In genomic region chr3:136336329-136337100, GRCh38 we compare ENCODE assay signal across 20 cellular contexts.
DNase-seq lines count a peak whose midpoint lies in the region; ATAC-seq and TF ChIP-seq lines count a peak whose summit lies in the region.
"Had no signal": no experiment of that assay in that cellular context is flagged by ENCODE, and none has a peak within 500 bp of the region (broad histone marks: within the 10 kb centered on the region; RNA-seq: fewer than 3 reads in every experiment).

No MANE protein-coding gene starts in this region.

- no peaks in the 10 kb centered on the region for H3K9me3 ChIP-seq in breast epithelium
- no peaks in the 10 kb centered on the region for H3K9me3 ChIP-seq in SK-N-SH
- no peaks in the 10 kb centered on the region for H3K9me3 ChIP-seq in fibroblast of lung (ENCODE audit: control insufficient read depth, insufficient read depth, low read depth, low read length)
- H3K9me3 ChIP-seq: A549, heart left ventricle had no signal

- no peaks in the 10 kb centered on the region for H3K9me3 Mint-ChIP-seq in MCF 10A (ENCODE audit: unreplicated experiment)
- H3K9me3 Mint-ChIP-seq in activated CD4-positive, alpha-beta T cell treated with anti-CD3 and anti-CD28 coated beads, Interleukin-2, amount 10 ng/mL, durations not matched to agents 24 days and 14 days: no peaks in the 10 kb centered on the region
- H3K9me3 Mint-ChIP-seq: type B pancreatic cell had no signal

- H3K4me1 Mint-ChIP-seq in MCF 10A (ENCODE audit: insufficient read depth, unreplicated experiment): no peaks in the 10 kb centered on the region
- peaks cover 3% of the 10 kb centered on the region for H3K4me1 Mint-ChIP-seq in activated CD4-positive, alpha-beta T cell treated with anti-CD3 and anti-CD28 coated beads, Interleukin-2, amount 10 ng/mL, durations not matched to agents 24 days and 14 days

- no peak overlapping the region for H3K27ac Mint-ChIP-seq in MCF 10A (ENCODE audit: low read depth, unreplicated experiment)
- H3K27ac Mint-ChIP-seq in activated CD4-positive, alpha-beta T cell treated with anti-CD3 and anti-CD28 coated beads, Interleukin-2, amount 10 ng/mL, durations not matched to agents 24 days and 14 days: no peak overlapping the region
- H3K27ac Mint-ChIP-seq: type B pancreatic cell had no signal

- H3K36me3 ChIP-seq in breast epithelium (no peaks in the 10 kb centered on the region), SK-N-SH (replicated peaks in 1 of 2; ENCODE audit: control insufficient read depth in 1 of 2, insufficient read depth in 2 of 2, low read length in 1 of 2) (peaks cover 28 to 44% of the 10 kb centered on the region in 2 experiments), fibroblast of lung (ENCODE audit: control insufficient read depth, insufficient read depth, low read length) (peaks cover 2% of the 10 kb centered on the region)

- H3K36me3 Mint-ChIP-seq in MCF 10A (ENCODE audit: insufficient read depth, unreplicated experiment): peaks cover 77% of the 10 kb centered on the region
- peaks cover 63% of the 10 kb centered on the region for H3K36me3 Mint-ChIP-seq in activated CD4-positive, alpha-beta T cell treated with anti-CD3 and anti-CD28 coated beads, Interleukin-2, amount 10 ng/mL, durations not matched to agents 24 days and 14 days (ENCODE audit: low read depth)

- no peak for ATAC-seq in HG02970 (IDR thresholded peaks at IDR 0.05; ENCODE audit: low FRiP score, unreplicated experiment)
- ATAC-seq: A549; esophagus mucosa; heart left ventricle; stimulated activated naive CD8-positive, alpha-beta T cell treated with anti-CD3 and anti-CD28 coated beads, Interleukin-15, Interleukin-2, amounts not matched to agents 100 U/mL and 50 U/mL, for 24 hours had no signal

- no peak overlapping the region for H3K4me3 Mint-ChIP-seq in MCF 10A (ENCODE audit: unreplicated experiment)
- no peak overlapping the region for H3K4me3 Mint-ChIP-seq in activated CD4-positive, alpha-beta T cell treated with anti-CD3 and anti-CD28 coated beads, Interleukin-2, amount 10 ng/mL, durations not matched to agents 24 days and 14 days
- H3K4me3 Mint-ChIP-seq: type B pancreatic cell had no signal

- H3K9ac ChIP-seq in SK-N-SH (no peak overlapping the region), fibroblast of lung (ENCODE audit: insufficient read depth, low read length) (no peak overlapping the region)

- no peaks in the 10 kb centered on the region for H3K27me3 ChIP-seq in breast epithelium
- no peaks in the 10 kb centered on the region for H3K27me3 ChIP-seq in SK-N-SH (ENCODE audit: insufficient read depth)
- no peaks in the 10 kb centered on the region for H3K27me3 ChIP-seq in fibroblast of lung (ENCODE audit: control insufficient read depth, insufficient read depth, low read length)
- H3K27me3 ChIP-seq: cardiac muscle cell, heart left ventricle had no signal

- H3K27ac ChIP-seq in breast epithelium (no peak overlapping the region), SK-N-SH (ENCODE audit: low read depth in 2 of 2, low read length in 1 of 2) (peak overlapping the region; percentile 42 to 59; a peak in 3 of 4 replicates), fibroblast of lung (ENCODE audit: insufficient read depth, low read length) (peak overlapping the region; percentile 46)
- H3K27ac ChIP-seq: A549, cardiac muscle cell, heart left ventricle, HL-60, RWPE1 had no signal

- H3K4me2 ChIP-seq in SK-N-SH: no peak overlapping the region
- H3K4me2 ChIP-seq in fibroblast of lung (ENCODE audit: extremely low read depth, insufficient read depth, low read length): no peak overlapping the region
- H3K4me2 ChIP-seq: A549 had no signal

- H3K4me1 ChIP-seq in breast epithelium: no peaks in the 10 kb centered on the region
- peaks cover 4 to 6% of the 10 kb centered on the region in 2 experiments; a peak in 2 of 4 replicates for H3K4me1 ChIP-seq in SK-N-SH (ENCODE audit: control insufficient read depth in 1 of 2, insufficient read depth in 2 of 2, low read depth in 1 of 2, low read length in 1 of 2)
- H3K4me1 ChIP-seq in fibroblast of lung (ENCODE audit: control insufficient read depth, extremely low read depth, insufficient read depth, low read length): peaks cover 18% of the 10 kb centered on the region
- H3K4me1 ChIP-seq: heart left ventricle had no signal

- H4K20me1 ChIP-seq in SK-N-SH (ENCODE audit: insufficient read depth) (no peaks in the 10 kb centered on the region), fibroblast of lung (ENCODE audit: control insufficient read depth, extremely low read depth, insufficient read depth, low read length) (no peaks in the 10 kb centered on the region)

- BruUV-seq in MCF 10A (replicated peaks; lab: Mats Ljungman, UMichigan): TSS peak; percentile 27

- intact Hi-C loops in MCF 10A (cut with micrococcal nuclease) (no loop called here), breast epithelium (cut with DNase I; ENCODE audit: low total_unique reads) (no loop called here)
- intact Hi-C loops in activated CD4-positive, alpha-beta T cell treated with anti-CD3 and anti-CD28 coated beads, Interleukin-2, amount 10 ng/mL, durations not matched to agents 24 days and 14 days (cut with micrococcal nuclease): no loop called here

- H3K4me3 ChIP-seq in breast epithelium: no peak overlapping the region
- H3K4me3 ChIP-seq in SK-N-SH (ENCODE audit: low read depth in 2 of 2, low read length in 1 of 2): no peak overlapping the region
- H3K4me3 ChIP-seq in fibroblast of lung (replicated peaks in 1 of 4; ENCODE audit: control extremely low read depth in 1 of 4, insufficient read depth in 1 of 4, low read depth in 3 of 4, low read length in 4 of 4): no peak overlapping the region
- H3K4me3 ChIP-seq: A549, cardiac muscle cell, heart left ventricle, lung had no signal

- no peak for TF ChIP-seq POLR2A in breast epithelium (IDR thresholded peaks at IDR 0.05)

- no peak for TF ChIP-seq CTCF in MCF 10A (IDR thresholded peaks at IDR 0.05; ENCODE audit: unreplicated experiment)
- TF ChIP-seq CTCF in breast epithelium (IDR thresholded peaks at IDR 0.05): no peak
- TF ChIP-seq CTCF in SK-N-SH (IDR thresholded peaks at IDR 0.05): no peak
- no peak for TF ChIP-seq CTCF in fibroblast of lung (conservative IDR thresholded peaks at IDR 0.05 in 1 of 2, IDR thresholded peaks at IDR 0.05 in 1 of 2; ENCODE audit: low read depth in 1 of 2, low read length in 2 of 2)

- H3K79me2 ChIP-seq in SK-N-SH (ENCODE audit: insufficient read depth): no peaks in the 10 kb centered on the region
- no peaks in the 10 kb centered on the region for H3K79me2 ChIP-seq in fibroblast of lung (ENCODE audit: control insufficient read depth, insufficient read depth, low read length)

- CTCF ChIA-PET in MCF 10A (lab: Yijun Ruan, JAX): interaction anchor here (0.7 kb wide), 1 partner anchor 294 kb away, joined by 4 read pairs; no protein-coding TSS in a partner anchor
- CTCF ChIA-PET in SK-N-SH (lab: Yijun Ruan, JAX): no interaction called here

- WGBS in SK-N-SH (ENCODE audit: low lambda C conversion rate): 97% methylated on average over 4 of the region's 4 CpGs

- H3K9me2 ChIP-seq in SK-N-SH: no peaks in the 10 kb centered on the region

- H3K27me3 Mint-ChIP-seq in MCF 10A (ENCODE audit: insufficient read depth, unreplicated experiment): no peaks in the 10 kb centered on the region
- no peaks in the 10 kb centered on the region for H3K27me3 Mint-ChIP-seq in activated CD4-positive, alpha-beta T cell treated with anti-CD3 and anti-CD28 coated beads, Interleukin-2, amount 10 ng/mL, durations not matched to agents 24 days and 14 days
- H3K27me3 Mint-ChIP-seq: type B pancreatic cell had no signal

- no peak for TF ChIP-seq RAD21 in SK-N-SH (IDR thresholded peaks at IDR 0.05; ENCODE audit: low read length)

- DNase-seq in MCF 10A (ENCODE audit: unreplicated experiment) (no peak), breast epithelium (ENCODE audit: low spot score in 2 of 2) (no peak), SK-N-SH (no peak), fibroblast of lung (ENCODE audit: low read depth in 2 of 2) (peak; percentile 14 to 71), stromal cell of bone marrow (ENCODE audit: low read depth) (peak; percentile 33), OCI-M1 (lab: John Stamatoyannopoulos, UW) (no peak)
- no peak for DNase-seq in activated CD4-positive, alpha-beta T cell treated with anti-CD3 and anti-CD28 coated beads, Interleukin-2, amount 10 ng/mL, durations not matched to agents 24 days and 14 days
- DNase-seq: activated naive CD4-positive, alpha-beta T cell treated with anti-CD3 and anti-CD28 coated beads, Interleukin-2, amount 50 U/mL, for 16 hours; heart left ventricle; NCI-H1048; NCI-H2029 treated with DMSO at 0.1 percent for 48 hours; stimulated activated naive CD8-positive, alpha-beta T cell treated with anti-CD3 and anti-CD28 coated beads, Interleukin-15, Interleukin-2, amounts not matched to agents 100 U/mL and 50 U/mL, for 24 hours had no signal

- H3F3A ChIP-seq in SK-N-SH (replicated peaks; ENCODE audit: insufficient read depth): peaks cover 12% of the 10 kb centered on the region

- no peak for TF ChIP-seq EP300 in SK-N-SH (IDR thresholded peaks at IDR 0.05; ENCODE audit: borderline replicate concordance in 1 of 2, low read depth in 1 of 2, low read length in 1 of 2)

- POLR2A ChIA-PET in MCF 10A (lab: Yijun Ruan, JAX): interaction anchor here (0.6 to 0.8 kb wide), 2 partner anchors 9 to 93 kb away, joined by 3 read pairs; no protein-coding TSS in a partner anchor
- POLR2A ChIA-PET in SK-N-SH (lab: Yijun Ruan, JAX): no interaction called here

- no peak overlapping the region for H2AFZ ChIP-seq in SK-N-SH (ENCODE audit: low read depth)
- H2AFZ ChIP-seq in fibroblast of lung (ENCODE audit: low read length): no peak overlapping the region

TF ChIP-seq in SK-N-SH, 30 proteins besides CTCF, POLR2A, EP300 and RAD21 (continues in another document):
- 0 out of 2 replicates have a peak, but pooled peaks have one; percentile 12 for TF ChIP-seq FOSL2 (IDR thresholded peaks at IDR 0.05; ENCODE audit: borderline replicate concordance, low read depth)
- TF ChIP-seq ZBTB33 (IDR thresholded peaks at IDR 0.05; ENCODE audit: borderline replicate concordance, low read depth): no peak
- no peak for TF ChIP-seq TEAD4 (IDR thresholded peaks at IDR 0.05; ENCODE audit: borderline replicate concordance, insufficient read depth)
- TF ChIP-seq RXRA (IDR thresholded peaks at IDR 0.05; ENCODE audit: borderline replicate concordance, low read depth): no peak
- TF ChIP-seq GATA2 (CRISPR knock-in tag; IDR thresholded peaks at IDR 0.05): no peak

Comparison
In these comparisons a context has a peak if more than half of its experiments do, and no peak if none do; other contexts are left out.
1. DNase-seq: peak in fibroblast of lung (2 of 2) and stromal cell of bone marrow (single experiment); none in MCF 10A (single experiment), breast epithelium (0 of 2), SK-N-SH (single experiment), activated CD4-positive, alpha-beta T cell treated with anti-CD3 and anti-CD28 coated beads, Interleukin-2, amount 10 ng/mL, durations not matched to agents 24 days and 14 days (single experiment) and OCI-M1 (single experiment).
2. H3K27ac ChIP-seq: peak in SK-N-SH (2 of 2) and fibroblast of lung (single experiment); none in breast epithelium (0 of 2).